7 cellular contexts compared by ENCODE assay signal in genomic region chr4:143700060-143700419, GRCh38. TPM values are rescaled to one million over a fixed set of nuclear protein-coding genes. Genes with fewer than 3 reads are reported as not detected.
DNase-seq lines count a peak whose midpoint lies in the region; ATAC-seq and TF ChIP-seq lines count a peak whose summit lies in the region.

No MANE protein-coding gene starts in this region.

- CTCF ChIA-PET in activated CD4-positive, alpha-beta memory T cell treated with anti-CD3 and anti-CD28 coated beads for 36 hours (lab: Charles Lee), result no interaction called here

- H3K27me3 Mint-ChIP-seq in GM23338 (ENCODE audit: insufficient read depth, low read depth, poor library complexity), result peaks cover 40% of the 10 kb centered on the region
- peaks cover 43% of the 10 kb centered on the region for H3K27me3 Mint-ChIP-seq in activated CD4-positive, alpha-beta memory T cell treated with anti-CD3 and anti-CD28 coated beads for 36 hours

- no peaks in the 10 kb centered on the region for H3K79me2 ChIP-seq in GM23338 (replicated peaks; ENCODE audit: insufficient read depth)

- peak overlapping the region; percentile 78 for H3K4me3 Mint-ChIP-seq in GM23338
- H3K4me3 Mint-ChIP-seq in activated CD4-positive, alpha-beta memory T cell treated with anti-CD3 and anti-CD28 coated beads for 36 hours, result peak overlapping the region; percentile 51
- H3K4me3 Mint-ChIP-seq in stimulated activated effector memory CD8-positive, alpha-beta T cell treated with anti-CD3 and anti-CD28 coated beads, Interleukin-12 subunit alpha, Interleukin-12 subunit beta, amount 100 ng/mL, for 72 hours, result peak overlapping the region; percentile 16

- H3K9me2 ChIP-seq in GM23338 (ENCODE audit: insufficient read depth), result peaks cover 14% of the 10 kb centered on the region

- H3F3A ChIP-seq in GM23338 (replicated peaks; ENCODE audit: low read depth), result no peaks in the 10 kb centered on the region

- H3K9me3 Mint-ChIP-seq in GM23338, result peaks cover 9% of the 10 kb centered on the region; the same call in 2 of the 3 replicates
- peaks cover 3% of the 10 kb centered on the region for H3K9me3 Mint-ChIP-seq in activated CD4-positive, alpha-beta memory T cell treated with anti-CD3 and anti-CD28 coated beads for 36 hours
- H3K9me3 Mint-ChIP-seq in stimulated activated effector memory CD8-positive, alpha-beta T cell treated with anti-CD3 and anti-CD28 coated beads, Interleukin-12 subunit alpha, Interleukin-12 subunit beta, amount 100 ng/mL, for 72 hours, result no peaks in the 10 kb centered on the region

- peaks cover 2% of the 10 kb centered on the region; the same call in 1 of the 3 replicates for H3K4me1 Mint-ChIP-seq in GM23338
- peaks cover 9% of the 10 kb centered on the region for H3K4me1 Mint-ChIP-seq in activated CD4-positive, alpha-beta memory T cell treated with anti-CD3 and anti-CD28 coated beads for 36 hours (ENCODE audit: low read depth)
- no peaks in the 10 kb centered on the region for H3K4me1 Mint-ChIP-seq in stimulated activated effector memory CD8-positive, alpha-beta T cell treated with anti-CD3 and anti-CD28 coated beads, Interleukin-12 subunit alpha, Interleukin-12 subunit beta, amount 100 ng/mL, for 72 hours

- no peak overlapping the region for H3K27ac ChIP-seq in GM23338 (ENCODE audit: low read depth)

- peak; percentile 61 for DNase-seq in GM23338 (ENCODE audit: low spot score)
- no peak for DNase-seq in activated CD4-positive, alpha-beta memory T cell treated with anti-CD3 and anti-CD28 coated beads for 36 hours
- DNase-seq in left cardiac atrium, result peak; percentile 41
- DNase-seq in stimulated activated effector memory CD8-positive, alpha-beta T cell treated with anti-CD3 and anti-CD28 coated beads, Interleukin-12 subunit alpha, Interleukin-12 subunit beta, amount 100 ng/mL, for 72 hours (ENCODE audit: low spot score in 2 of 2), result no peak
- no peak for DNase-seq in SIG-M5 (lab: John Stamatoyannopoulos, UW)
- DNase-seq in dedifferentiated amniotic fluid mesenchymal stem cell (ENCODE audit: extremely low spot score), result no peak

- peak overlapping the region; percentile 97 for H3K4me2 ChIP-seq in GM23338

- H3K36me3 ChIP-seq in GM23338 (ENCODE audit: insufficient read depth), result no peaks in the 10 kb centered on the region

- TF ChIP-seq CTCF in GM23338 (conservative IDR thresholded peaks at IDR 0.05; ENCODE audit: low read depth in 2 of 2), result no peak

- H3K4me1 ChIP-seq in GM23338 (ENCODE audit: insufficient read depth), result peaks cover 5% of the 10 kb centered on the region; the same call in 1 of the 2 replicates

- POLR2A ChIA-PET in activated CD4-positive, alpha-beta memory T cell treated with anti-CD3 and anti-CD28 coated beads for 36 hours (lab: Charles Lee), result no interaction called here

- intact Hi-C loops in activated CD4-positive, alpha-beta memory T cell treated with anti-CD3 and anti-CD28 coated beads for 36 hours (cut with micrococcal nuclease), result no loop called here
- intact Hi-C loops in left cardiac atrium (cut with DNase I), result no loop called here

- no peaks in the 10 kb centered on the region for H3K36me3 Mint-ChIP-seq in GM23338 (ENCODE audit: low read depth)
- no peaks in the 10 kb centered on the region for H3K36me3 Mint-ChIP-seq in activated CD4-positive, alpha-beta memory T cell treated with anti-CD3 and anti-CD28 coated beads for 36 hours
- H3K36me3 Mint-ChIP-seq in stimulated activated effector memory CD8-positive, alpha-beta T cell treated with anti-CD3 and anti-CD28 coated beads, Interleukin-12 subunit alpha, Interleukin-12 subunit beta, amount 100 ng/mL, for 72 hours, result no peaks in the 10 kb centered on the region

- H3K4me3 ChIP-seq in GM23338, result peak overlapping the region; percentile 77

- H3K27ac Mint-ChIP-seq in GM23338, result no peak overlapping the region
- no peak overlapping the region for H3K27ac Mint-ChIP-seq in activated CD4-positive, alpha-beta memory T cell treated with anti-CD3 and anti-CD28 coated beads for 36 hours
- H3K27ac Mint-ChIP-seq in stimulated activated effector memory CD8-positive, alpha-beta T cell treated with anti-CD3 and anti-CD28 coated beads, Interleukin-12 subunit alpha, Interleukin-12 subunit beta, amount 100 ng/mL, for 72 hours, result no peak overlapping the region

- peak overlapping the region; percentile 95 for H2AFZ ChIP-seq in GM23338

- ATAC-seq in GM23338 (peak; percentile 66), left cardiac atrium (peak; percentile 68 to 73), GM21526 (IDR thresholded peaks at IDR 0.05; ENCODE audit: low FRiP score, unreplicated experiment) (no peak)
- peak; percentile 5 for ATAC-seq in stimulated activated effector memory CD8-positive, alpha-beta T cell treated with anti-CD3 and anti-CD28 coated beads, Interleukin-12 subunit alpha, Interleukin-12 subunit beta, amount 100 ng/mL, for 72 hours

- H4K20me1 ChIP-seq in GM23338 (replicated peaks; ENCODE audit: insufficient read depth), result no peaks in the 10 kb centered on the region

- peaks cover 50% of the 10 kb centered on the region for H3K27me3 ChIP-seq in GM23338 (ENCODE audit: insufficient read depth)

TF ChIP-seq in GM23338, 12 proteins besides CTCF, POLR2A, EP300 and RAD21:
- no peak for TF ChIP-seq EZH2phosphoT487 (IDR thresholded peaks at IDR 0.05; ENCODE audit: unreplicated experiment)
- no peak for TF ChIP-seq ZNF331 (CRISPR knock-in tag; IDR thresholded peaks at IDR 0.05; ENCODE audit: low read depth)
- TF ChIP-seq POLR2AphosphoS5 (IDR thresholded peaks at IDR 0.05; ENCODE audit: low read depth), result no peak
- no peak for TF ChIP-seq ETS1 (IDR thresholded peaks at IDR 0.05)
- no peak for TF ChIP-seq ZNF114 (CRISPR knock-in tag; IDR thresholded peaks at IDR 0.05)
TF ChIP-seq in GM23338: peak in this region for 0.

RNA-seq across cellular contexts. Expression of gene FREM3, which starts 0.4 kb away (rescaled TPM):
- 0.07 and 0.08 TPM in 2 replicates for total RNA-seq in GM23338 (2014; rRNA removed; shearing (Covaris generic))
- 0.03 and 0.28 TPM in 2 replicates for polyA plus RNA-seq in GM23338 (2016; fragmentation: Nextera tagmentation; extraction: Ambion mirVana)
- not detected for total RNA-seq in activated CD4-positive, alpha-beta memory T cell treated with anti-CD3 and anti-CD28 coated beads for 36 hours
- under 1 TPM in 1 of 2 donors, not detected in 1; 0.08 TPM for total RNA-seq in left cardiac atrium

Comparison
In these comparisons a context has a peak if more than half of its experiments do, and no peak if none do; other contexts are left out.
1. DNase-seq: peak in GM23338 (single experiment) and left cardiac atrium (single experiment); none in activated CD4-positive, alpha-beta memory T cell treated with anti-CD3 and anti-CD28 coated beads for 36 hours (single experiment), stimulated activated effector memory CD8-positive, alpha-beta T cell treated with anti-CD3 and anti-CD28 coated beads, Interleukin-12 subunit alpha, Interleukin-12 subunit beta, amount 100 ng/mL, for 72 hours (0 of 2), SIG-M5 (single experiment) and dedifferentiated amniotic fluid mesenchymal stem cell (single experiment).
2. H3K4me3 Mint-ChIP-seq: peak in every context shown above with its lines; median percentile 78 in GM23338; 51 in activated CD4-positive, alpha-beta memory T cell treated with anti-CD3 and anti-CD28 coated beads for 36 hours; 16 in stimulated activated effector memory CD8-positive, alpha-beta T cell treated with anti-CD3 and anti-CD28 coated beads, Interleukin-12 subunit alpha, Interleukin-12 subunit beta, amount 100 ng/mL, for 72 hours.